In the genomic region with DNA sequence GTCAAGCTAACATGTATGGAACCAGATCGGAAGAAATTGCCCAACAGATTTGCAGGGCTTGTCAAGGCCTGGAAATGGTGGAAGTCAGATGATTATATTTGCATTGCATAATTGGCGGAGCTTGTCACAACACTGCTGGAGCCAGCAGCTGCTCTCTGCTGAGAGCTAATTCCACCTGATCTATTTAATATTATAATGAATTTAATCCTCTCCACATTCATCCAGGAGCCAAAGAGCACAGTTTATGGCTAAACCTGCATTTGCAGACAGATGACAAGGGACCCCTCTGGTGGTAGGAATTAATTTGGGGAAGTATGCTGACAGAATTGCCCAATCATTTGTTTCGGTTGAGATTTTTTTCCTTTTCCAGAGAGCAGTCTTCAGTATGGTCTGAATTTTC, we compare ENCODE assay signal across 8 cellular contexts.
DNase-seq lines count a peak whose midpoint lies in the region; ATAC-seq and TF ChIP-seq lines count a peak whose summit lies in the region.
"Had no signal": no experiment of that assay in that cellular context is flagged by ENCODE, and none has a peak within 500 bp of the region (broad histone marks: within the 10 kb centered on the region; RNA-seq: fewer than 3 reads in every experiment).

No MANE protein-coding gene starts in this region.

- no peak for ATAC-seq in HG03457 (IDR thresholded peaks at IDR 0.05; ENCODE audit: unreplicated experiment)

- peak; percentile 29 for TF ChIP-seq CTCF in fibroblast of pulmonary artery (IDR thresholded peaks at IDR 0.05; ENCODE audit: low read length, missing control alignments)

- intact Hi-C loops in activated CD4-positive, alpha-beta T cell treated with anti-CD3 and anti-CD28 coated beads, Interleukin-2, amount 10 ng/mL, durations not matched to agents 24 days and 14 days (cut with micrococcal nuclease) = no loop called here

- no peak overlapping the region for H3K4me3 Mint-ChIP-seq in activated CD4-positive, alpha-beta T cell treated with anti-CD3 and anti-CD28 coated beads, Interleukin-2, amount 10 ng/mL, durations not matched to agents 24 days and 14 days

- H3K4me3 ChIP-seq in fibroblast of pulmonary artery (replicated peaks; ENCODE audit: low read depth, low read length) = no peak overlapping the region

- DNase-seq in HT-29 (ENCODE audit: low spot score) (peak; percentile 34), NCI-H748 (lab: John Stamatoyannopoulos, UW; ENCODE audit: unreplicated experiment) (peak; percentile 96), fibroblast of pulmonary artery (ENCODE audit: low read depth) (peak; percentile 31), smooth muscle cell of the brain vasculature (ENCODE audit: low read depth, low spot score) (peak; percentile 20), middle frontal gyrus (ENCODE audit: extremely low spot score, low spot score) (no peak)
- DNase-seq in activated CD4-positive, alpha-beta T cell treated with anti-CD3 and anti-CD28 coated beads, Interleukin-2, amount 10 ng/mL, durations not matched to agents 24 days and 14 days = no peak
- DNase-seq: activated CD4-positive, alpha-beta T cell treated with anti-CD3 and anti-CD28 coated beads for 48 hours had no signal

- no peaks in the 10 kb centered on the region for H3K36me3 Mint-ChIP-seq in activated CD4-positive, alpha-beta T cell treated with anti-CD3 and anti-CD28 coated beads, Interleukin-2, amount 10 ng/mL, durations not matched to agents 24 days and 14 days (ENCODE audit: low read depth)

- no peaks in the 10 kb centered on the region for H3K4me1 Mint-ChIP-seq in activated CD4-positive, alpha-beta T cell treated with anti-CD3 and anti-CD28 coated beads, Interleukin-2, amount 10 ng/mL, durations not matched to agents 24 days and 14 days

- no peak overlapping the region for H3K27ac Mint-ChIP-seq in activated CD4-positive, alpha-beta T cell treated with anti-CD3 and anti-CD28 coated beads, Interleukin-2, amount 10 ng/mL, durations not matched to agents 24 days and 14 days

- no peaks in the 10 kb centered on the region for H3K9me3 Mint-ChIP-seq in activated CD4-positive, alpha-beta T cell treated with anti-CD3 and anti-CD28 coated beads, Interleukin-2, amount 10 ng/mL, durations not matched to agents 24 days and 14 days

- H3K27me3 Mint-ChIP-seq in activated CD4-positive, alpha-beta T cell treated with anti-CD3 and anti-CD28 coated beads, Interleukin-2, amount 10 ng/mL, durations not matched to agents 24 days and 14 days = no peaks in the 10 kb centered on the region

Comparison
In these comparisons a context has a peak if more than half of its experiments do, and no peak if none do; other contexts are left out.
1. DNase-seq: peak in HT-29 (single experiment), NCI-H748 (single experiment), fibroblast of pulmonary artery (single experiment) and smooth muscle cell of the brain vasculature (single experiment); none in middle frontal gyrus (single experiment) and activated CD4-positive, alpha-beta T cell treated with anti-CD3 and anti-CD28 coated beads, Interleukin-2, amount 10 ng/mL, durations not matched to agents 24 days and 14 days (single experiment).